In genomic region chr2:100247256-100248043, GRCh38 we compare ENCODE assay signal across 9 cellular contexts.
DNase-seq lines count a peak whose midpoint lies in the region; ATAC-seq and TF ChIP-seq lines count a peak whose summit lies in the region.
"Had no signal": no experiment of that assay in that cellular context is flagged by ENCODE, and none has a peak within 500 bp of the region (broad histone marks: within the 10 kb centered on the region; RNA-seq: fewer than 3 reads in every experiment).

No MANE protein-coding gene starts in this region.

- H3K9me3 ChIP-seq in body of pancreas: no peaks in the 10 kb centered on the region

- TF ChIP-seq CTCF in body of pancreas (IDR thresholded peaks at IDR 0.05): no peak

- TF ChIP-seq POLR2A in body of pancreas (IDR thresholded peaks at IDR 0.05): no peak

- H3K36me3 ChIP-seq in H7 (replicated peaks; ENCODE audit: control insufficient read depth, insufficient read depth, low read length) (no peaks in the 10 kb centered on the region), body of pancreas (replicated peaks in 1 of 2; ENCODE audit: insufficient read depth in 1 of 2, low read depth in 2 of 2) (no peaks in the 10 kb centered on the region)

- WGBS in body of pancreas, 2 donors: 55 to 56% methylated on average over 4 to 14 of the region's 14 CpGs

- H3K27ac ChIP-seq in body of pancreas: no peak overlapping the region

- ATAC-seq in HG03520 (IDR thresholded peaks at IDR 0.05; ENCODE audit: unreplicated experiment) (peak; percentile 73), body of pancreas (no peak)

- intact Hi-C loops in posterior vena cava (cut with DNase I): loop anchor here in 1 of 2 donors (10.0 kb wide), 1 partner anchor 683 kb away; no protein-coding TSS in a partner anchor
- intact Hi-C loops in body of pancreas (cut with DNase I): loop anchor here (10.0 kb wide), 2 partner anchors 433 to 523 kb away; no protein-coding TSS in a partner anchor

- H3K4me3 ChIP-seq in H7 (ENCODE audit: insufficient read depth, low read depth, low read length) (no peak overlapping the region), body of pancreas (no peak overlapping the region)

- DNase-seq in NCI-H1417 (lab: John Stamatoyannopoulos, UW) (peak in 2 of 3 experiments; percentile 73 to 87), NCI-H1417 treated with DMSO at 0.1 percent for 48 hours (lab: John Stamatoyannopoulos, UW) (no peak), H7 (peak; percentile 66), posterior vena cava (ENCODE audit: low spot score) (peak; percentile 55), body of pancreas (no peak), DMS53 treated with DMSO at 0.1 percent for 48 hours (lab: John Stamatoyannopoulos, UW; ENCODE audit: unreplicated experiment) (no peak), hepatic stellate cell (ENCODE audit: low spot score) (no peak)
- DNase-seq: head of caudate nucleus had no signal

- H3K4me1 ChIP-seq in body of pancreas: no peaks in the 10 kb centered on the region

- H3K27me3 ChIP-seq in H7 (ENCODE audit: control insufficient read depth, insufficient read depth, low read length) (no peaks in the 10 kb centered on the region), body of pancreas (no peaks in the 10 kb centered on the region)

Comparison
In these comparisons a context has a peak if more than half of its experiments do, and no peak if none do; other contexts are left out.
1. DNase-seq: peak in NCI-H1417 (2 of 3), H7 (single experiment) and posterior vena cava (single experiment); none in NCI-H1417 treated with DMSO at 0.1 percent for 48 hours (single experiment), body of pancreas (0 of 4), DMS53 treated with DMSO at 0.1 percent for 48 hours (single experiment) and hepatic stellate cell (single experiment).